Comparison of ENCODE assay signal across 21 cellular contexts in genomic region chr19:9850235-9850959, GRCh38. TPM values are rescaled to one million over a fixed set of nuclear protein-coding genes. Genes with fewer than 3 reads are reported as not detected.
DNase-seq lines count a peak whose midpoint lies in the region; ATAC-seq and TF ChIP-seq lines count a peak whose summit lies in the region.
"Had no signal": no experiment of that assay in that cellular context is flagged by ENCODE, and none has a peak within 500 bp of the region (broad histone marks: within the 10 kb centered on the region; RNA-seq: fewer than 3 reads in every experiment).

No MANE protein-coding gene starts in this region.

- peaks cover 0 to 9% of the 10 kb centered on the region in 2 donors for H3K4me1 ChIP-seq in naive thymus-derived CD4-positive, alpha-beta T cell (ENCODE audit: control insufficient read depth in 2 of 2, insufficient read depth in 2 of 2, low read length in 2 of 2)
- H3K4me1 ChIP-seq: thyroid gland had no signal

- no peaks in the 10 kb centered on the region for H3K27me3 ChIP-seq in WERI-Rb-1 (ENCODE audit: insufficient read depth, low read depth, severe bottlenecking)
- no peaks in the 10 kb centered on the region for H3K27me3 ChIP-seq in naive thymus-derived CD4-positive, alpha-beta T cell (ENCODE audit: control insufficient read depth in 2 of 2, insufficient read depth in 2 of 2, low read length in 2 of 2)
- H3K27me3 ChIP-seq: thyroid gland had no signal

- peak overlapping the region in 5 of 9 donors; percentile 36 to 83 (median 62) for H3K27ac Mint-ChIP-seq in naive thymus-derived CD4-positive, alpha-beta T cell
- H3K27ac Mint-ChIP-seq in immature natural killer cell: peak overlapping the region in 1 of 6 donors; percentile 40
- H3K27ac Mint-ChIP-seq: CD14-positive monocyte; stimulated activated naive B cell treated with anti-CD40 and anti-IgM and Interleukin-4, amounts not matched to agents 10 μg/mL and 1 μg/mL and 100 μg/mL, for 72 hours; T-helper 17 cell had no signal

- peaks cover 7 to 22% (median 12%) of the 10 kb centered on the region in 5 donors for H3K36me3 Mint-ChIP-seq in naive thymus-derived CD4-positive, alpha-beta T cell
- peaks cover 4 to 6% (median 4%) of the 10 kb centered on the region in 3 donors for H3K36me3 Mint-ChIP-seq in immature natural killer cell

- peaks cover 21 to 70% (median 44%) of the 10 kb centered on the region in 7 donors for H3K4me1 Mint-ChIP-seq in naive thymus-derived CD4-positive, alpha-beta T cell
- peaks cover 15 to 18% of the 10 kb centered on the region in 2 donors for H3K4me1 Mint-ChIP-seq in immature natural killer cell
- H3K4me1 Mint-ChIP-seq: CD14-positive monocyte had no signal

- H3K27me3 Mint-ChIP-seq in naive thymus-derived CD4-positive, alpha-beta T cell: no peaks in the 10 kb centered on the region
- peaks cover 0 to 2% (median 1%) of the 10 kb centered on the region in 3 donors for H3K27me3 Mint-ChIP-seq in immature natural killer cell (ENCODE audit: low read depth in 3 of 3)
- H3K27me3 Mint-ChIP-seq: central memory CD8-positive, alpha-beta T cell; stimulated activated naive B cell treated with anti-CD40 and anti-IgM and Interleukin-4, amounts not matched to agents 10 μg/mL and 1 μg/mL and 100 μg/mL, for 72 hours; T-helper 17 cell had no signal

- peak overlapping the region; percentile 76 for H3K27ac ChIP-seq in WERI-Rb-1
- H3K27ac ChIP-seq in naive thymus-derived CD4-positive, alpha-beta T cell (ENCODE audit: low read depth, low read length): no peak overlapping the region
- H3K27ac ChIP-seq: thyroid gland, VCaP had no signal

- DNase-seq in G401 (ENCODE audit: low spot score) (peak; percentile 74), NCI-H1417 treated with DMSO at 0.1 percent for 48 hours (lab: John Stamatoyannopoulos, UW) (peak; percentile 31), WERI-Rb-1 (peak; percentile 91), AG08396 (ENCODE audit: low spot score) (no peak), immature natural killer cell (no peak), NCI-H1436 treated with DMSO at 0.1 percent for 48 hours (lab: John Stamatoyannopoulos, UW) (no peak)
- DNase-seq in naive thymus-derived CD4-positive, alpha-beta T cell: no peak
- DNase-seq in stimulated activated CD4-positive, alpha-beta T cell treated with anti-CD3 and anti-CD28 coated beads, Interleukin-4, amount 100 ng/mL, for 1 hour: no peak
- DNase-seq: activated CD4-positive, alpha-beta T cell treated with anti-CD3 and anti-CD28 coated beads, Interleukin-2, amount 50 U/mL, for 4 hours; DMS79; left ventricle myocardium superior; NCI-H187; NCI-H748 treated with DMSO at 0.1 percent for 48 hours; occipital lobe; stimulated activated CD4-positive, alpha-beta T cell treated with anti-CD3 and anti-CD28 coated beads, Interleukin-15, amount 100 ng/mL, for 24 hours; stimulated activated naive B cell treated with anti-CD40 and anti-IgM and Interleukin-4, amounts not matched to agents 10 μg/mL and 1 μg/mL and 100 μg/mL, for 72 hours; T-helper 17 cell; thyroid gland had no signal

- POLR2A ChIA-PET in naive thymus-derived CD4-positive, alpha-beta T cell (lab: Charles Lee): no interaction called here

- H3K9me3 ChIP-seq in WERI-Rb-1 (ENCODE audit: severe bottlenecking): no peaks in the 10 kb centered on the region
- no peaks in the 10 kb centered on the region for H3K9me3 ChIP-seq in naive thymus-derived CD4-positive, alpha-beta T cell (ENCODE audit: control insufficient read depth in 2 of 3, low read length in 3 of 3)
- H3K9me3 ChIP-seq: thyroid gland had no signal

- H3K9me3 Mint-ChIP-seq in naive thymus-derived CD4-positive, alpha-beta T cell: no peaks in the 10 kb centered on the region
- H3K9me3 Mint-ChIP-seq in immature natural killer cell: no peaks in the 10 kb centered on the region
- H3K9me3 Mint-ChIP-seq: central memory CD8-positive, alpha-beta T cell had no signal

- no peak for TF ChIP-seq CTCF in WERI-Rb-1 (IDR thresholded peaks at IDR 0.05; ENCODE audit: low read depth, low read length)

- H3K4me3 ChIP-seq in WERI-Rb-1 (ENCODE audit: low read depth, low read length): no peak overlapping the region
- H3K4me3 ChIP-seq in naive thymus-derived CD4-positive, alpha-beta T cell (ENCODE audit: low read length): no peak overlapping the region
- H3K4me3 ChIP-seq: thyroid gland had no signal

- no peak for ATAC-seq in naive thymus-derived CD4-positive, alpha-beta T cell
- ATAC-seq: left ventricle myocardium superior; stimulated activated naive B cell treated with anti-CD40 and anti-IgM and Interleukin-4, amounts not matched to agents 10 μg/mL and 1 μg/mL and 100 μg/mL, for 72 hours; T-helper 17 cell had no signal

- in situ Hi-C loops in G401 (cut with HindIII; ENCODE audit: low sequenced_read_pairs): no loop called here

- no peak overlapping the region for H3K4me3 Mint-ChIP-seq in naive thymus-derived CD4-positive, alpha-beta T cell
- no peak overlapping the region for H3K4me3 Mint-ChIP-seq in immature natural killer cell
- H3K4me3 Mint-ChIP-seq: CD14-positive monocyte; central memory CD8-positive, alpha-beta T cell; stimulated activated naive B cell treated with anti-CD40 and anti-IgM and Interleukin-4, amounts not matched to agents 10 μg/mL and 1 μg/mL and 100 μg/mL, for 72 hours had no signal

- CTCF ChIA-PET in naive thymus-derived CD4-positive, alpha-beta T cell (lab: Charles Lee): interaction anchor here (1.0 kb wide), 1 partner anchor 21 kb away, joined by 3 read pairs; no protein-coding TSS in a partner anchor

- peaks cover 36% of the 10 kb centered on the region for H3K36me3 ChIP-seq in WERI-Rb-1
- H3K36me3 ChIP-seq in naive thymus-derived CD4-positive, alpha-beta T cell (ENCODE audit: control insufficient read depth in 2 of 3, insufficient read depth in 3 of 3, low read length in 3 of 3): peaks cover 0 to 75% (median 0%) of the 10 kb centered on the region in 3 experiments

- intact Hi-C loops in naive thymus-derived CD4-positive, alpha-beta T cell (cut with micrococcal nuclease): no loop called here

RNA-seq across cellular contexts. Expression of gene PIN1, which starts 15.3 kb away (rescaled TPM):
- total RNA-seq in G401 (2014; rRNA removed; shearing (Covaris generic)): 222 and 282 TPM in 2 replicates
- total RNA-seq in naive thymus-derived CD4-positive, alpha-beta T cell: 10 to 100 TPM; 41.4 to 93.2 (median 61.1) TPM
- 10 to 100 TPM; 88.9 to 94.7 TPM for polyA plus RNA-seq in naive thymus-derived CD4-positive, alpha-beta T cell
- polyA plus RNA-seq in immature natural killer cell: 100 to 1,000 TPM; 143 to 227 (median 183) TPM

RNA-seq across cellular contexts. Expression of gene UBL5, which starts 22.7 kb away (rescaled TPM):
- 338 and 361 TPM in 2 replicates for total RNA-seq in G401 (2014; rRNA removed; shearing (Covaris generic))
- total RNA-seq in naive thymus-derived CD4-positive, alpha-beta T cell: 100 to 1,000 TPM; 182 to 375 (median 198) TPM
- 100 to 1,000 TPM; 613 to 717 TPM for polyA plus RNA-seq in naive thymus-derived CD4-positive, alpha-beta T cell
- 1,000 to 10,000 TPM in 1 of 3 donors, 100 to 1,000 TPM in 2; 610 to 1,222 (median 775) TPM for polyA plus RNA-seq in immature natural killer cell

RNA-seq across cellular contexts. Expression of gene FBXL12, which starts 31.5 kb away (rescaled TPM):
- 23.4 and 32.4 TPM in 2 replicates for total RNA-seq in G401 (2014; rRNA removed; shearing (Covaris generic))
- total RNA-seq in naive thymus-derived CD4-positive, alpha-beta T cell: 10 to 100 TPM; 16.8 to 36.2 (median 34.0) TPM
- 10 to 100 TPM in 1 of 2 donors, 1 to 10 TPM in 1; 8.5 to 16.1 TPM for polyA plus RNA-seq in naive thymus-derived CD4-positive, alpha-beta T cell
- polyA plus RNA-seq in immature natural killer cell: 10 to 100 TPM; 12.2 to 17.2 (median 14.2) TPM

Comparison
In these comparisons a context has a peak if more than half of its experiments do, and no peak if none do; other contexts are left out.
1. DNase-seq: peak in G401 (single experiment), NCI-H1417 treated with DMSO at 0.1 percent for 48 hours (single experiment) and WERI-Rb-1 (single experiment); none in naive thymus-derived CD4-positive, alpha-beta T cell (0 of 9), stimulated activated CD4-positive, alpha-beta T cell treated with anti-CD3 and anti-CD28 coated beads, Interleukin-4, amount 100 ng/mL, for 1 hour (single experiment), AG08396 (single experiment), immature natural killer cell (0 of 3) and NCI-H1436 treated with DMSO at 0.1 percent for 48 hours (single experiment).